ENCODE assay signal across 8 cellular contexts in the genomic region with DNA sequence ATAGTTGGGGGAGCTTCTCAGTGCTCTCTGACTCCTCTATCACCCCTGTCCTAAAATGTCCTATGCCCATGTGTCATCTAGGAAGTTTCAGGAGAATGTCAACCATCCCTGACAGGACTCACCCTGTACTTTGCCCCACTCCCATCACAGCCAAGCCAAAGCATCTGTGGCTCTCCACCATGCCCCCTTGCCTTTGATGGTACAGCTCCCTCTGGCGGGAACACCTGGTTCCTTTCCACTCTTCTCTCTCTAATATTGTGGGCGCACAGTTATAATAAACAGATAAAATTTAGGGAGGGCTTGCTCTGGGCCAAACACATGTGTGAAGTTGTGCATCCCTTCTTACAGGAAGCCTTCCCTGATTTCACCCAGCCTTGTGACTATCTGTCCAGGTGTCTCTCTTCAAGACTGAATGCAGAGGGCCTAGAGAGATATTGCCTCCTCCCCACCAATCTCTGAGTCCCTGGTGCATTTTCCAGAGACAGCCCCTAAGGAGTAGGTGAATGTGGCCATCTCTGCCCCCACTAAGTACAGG.
DNase-seq lines count a peak whose midpoint lies in the region; ATAC-seq, FAIRE-seq and TF ChIP-seq lines count a peak whose summit lies in the region.

No MANE protein-coding gene starts in this region.

- H3K27ac ChIP-seq in C4-2B (no peak overlapping the region), kidney (ENCODE audit: low read depth in 2 of 2, low read length in 2 of 2) (no peak overlapping the region), thyroid gland (no peak overlapping the region)

- H3K4me1 ChIP-seq in kidney (ENCODE audit: control insufficient read depth in 1 of 2, insufficient read depth in 1 of 2, low read depth in 1 of 2, low read length in 2 of 2), result peaks cover 0 to 2% of the 10 kb centered on the region in 2 donors
- H3K4me1 ChIP-seq in thyroid gland, result peaks cover 0 to 7% of the 10 kb centered on the region in 2 donors

- peak; percentile 62 for TF ChIP-seq CTCF in C4-2B (conservative IDR thresholded peaks at IDR 0.05)
- TF ChIP-seq CTCF in NB4 (IDR thresholded peaks at IDR 0.05; ENCODE audit: low read depth, low read length), result peak; percentile 75
- no peak for TF ChIP-seq CTCF in kidney (IDR thresholded peaks at IDR 0.05; ENCODE audit: borderline replicate concordance, extremely low read depth, insufficient read depth)
- TF ChIP-seq CTCF in thyroid gland (IDR thresholded peaks at IDR 0.05), result no peak

- intact Hi-C loops in kidney (cut with DNase I), result no loop called here
- intact Hi-C loops in thyroid gland (cut with DNase I), result no loop called here

- WGBS in thyroid gland, 2 donors, result 77 to 94% methylated on average over 2 of the region's 2 CpGs

- FAIRE-seq in kidney (lab: Jason Lieb, UNC), result no peak

- H3K4me3 ChIP-seq in NB4 (ENCODE audit: low read depth, low read length), result no peak overlapping the region
- no peak overlapping the region for H3K4me3 ChIP-seq in kidney (ENCODE audit: low read length in 2 of 2)
- H3K4me3 ChIP-seq in thyroid gland (replicated peaks in 1 of 3), result no peak overlapping the region

- DNase-seq in NB4 (ENCODE audit: low read depth) (peak; percentile 40), dermis blood vessel endothelial cell (peak; percentile 42), A172 (ENCODE audit: low spot score) (no peak), GF-D8 (lab: John Stamatoyannopoulos, UW) (no peak), kidney (no peak), thyroid gland (no peak)

- TF ChIP-seq POLR2A in NB4 (IDR thresholded peaks at IDR 0.05; ENCODE audit: extremely low read depth, insufficient read length) (no peak), thyroid gland (IDR thresholded peaks at IDR 0.05) (no peak)

- no peaks in the 10 kb centered on the region for H3K9me3 ChIP-seq in kidney (ENCODE audit: control insufficient read depth in 1 of 2, low read length in 2 of 2)
- H3K9me3 ChIP-seq in thyroid gland, result no peaks in the 10 kb centered on the region

- no peaks in the 10 kb centered on the region for H3K27me3 ChIP-seq in thyroid gland

- peak; percentile 67 for ATAC-seq in GM18511 (IDR thresholded peaks at IDR 0.05; ENCODE audit: unreplicated experiment)

- H3K36me3 ChIP-seq in kidney (ENCODE audit: control insufficient read depth in 1 of 2, insufficient read depth in 2 of 2, low read length in 2 of 2) (no peaks in the 10 kb centered on the region), thyroid gland (no peaks in the 10 kb centered on the region)

- H3K9ac ChIP-seq in kidney (ENCODE audit: low read length in 2 of 2), result no peak overlapping the region

Comparison
In these comparisons a context has a peak if more than half of its experiments do, and no peak if none do; other contexts are left out.
1. CTCF ChIP-seq: peak in C4-2B (single experiment) and NB4 (single experiment); none in kidney (single experiment) and thyroid gland (0 of 6).
2. DNase-seq: peak in NB4 (single experiment) and dermis blood vessel endothelial cell (single experiment); none in A172 (single experiment), GF-D8 (single experiment), kidney (single experiment) and thyroid gland (0 of 2).